In the genomic region with DNA sequence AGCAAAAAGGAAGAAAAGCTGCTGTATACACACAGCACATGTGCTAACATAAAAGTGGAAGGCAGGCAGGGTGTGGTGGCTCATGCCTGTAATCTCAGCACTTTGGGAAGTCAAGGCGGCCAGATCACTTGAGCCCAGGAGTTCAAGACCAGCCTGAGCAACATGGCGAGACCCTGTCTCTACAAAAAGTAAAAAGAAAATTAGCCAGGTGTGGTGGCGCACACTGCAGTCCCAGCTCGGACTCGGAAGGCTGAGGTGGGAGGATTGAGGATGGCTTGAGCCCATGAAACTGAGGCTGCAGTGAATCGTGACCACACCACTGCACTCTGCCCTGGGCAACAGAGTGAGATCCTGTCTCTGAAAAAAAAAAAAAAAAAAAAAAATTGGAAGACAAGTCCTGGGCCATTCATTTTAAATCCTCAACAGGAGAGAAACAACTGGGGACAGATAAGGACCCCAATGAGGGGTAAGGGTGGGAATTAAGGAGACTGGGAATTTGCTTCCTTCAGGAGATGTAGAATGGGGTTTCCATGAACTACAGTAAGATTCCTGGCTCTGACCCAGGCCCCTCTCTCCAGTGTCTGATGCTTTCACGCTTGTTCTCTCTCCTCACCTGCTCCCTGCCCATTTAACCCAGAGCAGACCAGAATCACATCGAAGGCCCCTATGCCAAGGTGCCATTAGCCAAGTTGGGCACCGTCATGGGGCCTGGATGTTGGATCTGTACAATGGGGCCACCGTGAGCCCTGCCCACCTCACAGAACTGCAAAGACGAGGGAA, we compare ENCODE assay signal across 19 cellular contexts. TPM values are rescaled to one million over a fixed set of nuclear protein-coding genes. Genes with fewer than 3 reads are reported as not detected.
DNase-seq lines count a peak whose midpoint lies in the region; ATAC-seq and TF ChIP-seq lines count a peak whose summit lies in the region.
"Had no signal": no experiment of that assay in that cellular context is flagged by ENCODE, and none has a peak within 500 bp of the region (broad histone marks: within the 10 kb centered on the region; RNA-seq: fewer than 3 reads in every experiment).

No MANE protein-coding gene starts in this region.

- TF ChIP-seq POLR2A in prostate gland (IDR thresholded peaks at IDR 0.05): no peak

- no peak for TF ChIP-seq CTCF in chondrocyte (IDR thresholded peaks at IDR 0.05)
- no peak for TF ChIP-seq CTCF in lower lobe of right lung (IDR thresholded peaks at IDR 0.05)
- TF ChIP-seq CTCF in prostate gland (IDR thresholded peaks at IDR 0.05): no peak
- TF ChIP-seq CTCF in tibial artery (IDR thresholded peaks at IDR 0.05): no peak

- H3K4me1 ChIP-seq in lower lobe of right lung (peaks cover 32% of the 10 kb centered on the region), prostate gland (replicated peaks) (no peaks in the 10 kb centered on the region), tibial artery (peaks cover 0 to 84% (median 49%) of the 10 kb centered on the region in 4 donors)
- H3K4me1 ChIP-seq: HAP-1 had no signal

- H3K4me1 Mint-ChIP-seq in chondrocyte (ENCODE audit: low read depth): peaks cover 14% of the 10 kb centered on the region
- H3K4me1 Mint-ChIP-seq: CD4-positive, CD25-positive, alpha-beta regulatory T cell; memory B cell; naive thymus-derived CD8-positive, alpha-beta T cell had no signal

- H3K9me3 Mint-ChIP-seq in chondrocyte (ENCODE audit: low read depth): no peaks in the 10 kb centered on the region
- H3K9me3 Mint-ChIP-seq: activated T-cell treated with anti-CD3 and anti-CD28 coated beads, Interleukin-2, amount 50 U/mL, for 24 hours; dendritic cell treated with granulocyte-macrophage colony-stimulating factor and Interleukin-4, amounts not matched to agents 40 ng/mL and 50 ng/mL, for 4 days had no signal

- H3K27me3 ChIP-seq in lower lobe of right lung (ENCODE audit: low read depth) (no peaks in the 10 kb centered on the region), prostate gland (replicated peaks; ENCODE audit: insufficient read depth) (no peaks in the 10 kb centered on the region), tibial artery (no peaks in the 10 kb centered on the region)

- H3K36me3 ChIP-seq in lower lobe of right lung (no peaks in the 10 kb centered on the region), prostate gland (no peaks in the 10 kb centered on the region), tibial artery (no peaks in the 10 kb centered on the region)
- H3K36me3 ChIP-seq: HAP-1 had no signal

- no peaks in the 10 kb centered on the region for H3K9me3 ChIP-seq in lower lobe of right lung
- H3K9me3 ChIP-seq in prostate gland: no peaks in the 10 kb centered on the region
- H3K9me3 ChIP-seq in tibial artery: no peaks in the 10 kb centered on the region
- H3K9me3 ChIP-seq: HAP-1 had no signal

- H3K27me3 Mint-ChIP-seq in chondrocyte (ENCODE audit: low read depth): no peaks in the 10 kb centered on the region
- H3K27me3 Mint-ChIP-seq: dendritic cell treated with granulocyte-macrophage colony-stimulating factor and Interleukin-4, amounts not matched to agents 40 ng/mL and 50 ng/mL, for 4 days had no signal

- DNase-seq in chondrocyte (ENCODE audit: low spot score) (no peak), lower lobe of right lung (no peak), prostate gland (ENCODE audit: low spot score) (no peak), tibial artery (peak; percentile 23 to 52), putamen (ENCODE audit: low spot score) (no peak), amniotic stem cell (lab: John Stamatoyannopoulos, UW) (no peak)
- DNase-seq in NK-92 treated with Interleukin-12 subunit alpha and Interleukin-12 subunit beta, amount 100 ng/mL, for 24 hours (lab: John Stamatoyannopoulos, UW): no peak
- DNase-seq: activated CD8-positive, alpha-beta memory T cell treated with anti-CD3 and anti-CD28 coated beads for 24 hours; activated T-cell treated with anti-CD3 and anti-CD28 coated beads, Interleukin-2, amount 50 U/mL, for 24 hours; CD4-positive, CD25-positive, alpha-beta regulatory T cell; Karpas-422; naive thymus-derived CD8-positive, alpha-beta T cell; small intestine; stimulated activated CD4-positive, alpha-beta T cell treated with anti-CD3 and anti-CD28 coated beads, Interleukin-2, amount 100 ng/mL, for 24 hours had no signal

- peak overlapping the region; percentile 59 for H3K27ac Mint-ChIP-seq in chondrocyte (ENCODE audit: unreplicated experiment)
- H3K27ac Mint-ChIP-seq: activated T-cell treated with anti-CD3 and anti-CD28 coated beads, Interleukin-2, amount 50 U/mL, for 24 hours; CD4-positive, CD25-positive, alpha-beta regulatory T cell; dendritic cell treated with granulocyte-macrophage colony-stimulating factor and Interleukin-4, amounts not matched to agents 40 ng/mL and 50 ng/mL, for 4 days; memory B cell; naive thymus-derived CD8-positive, alpha-beta T cell had no signal

- H3K36me3 Mint-ChIP-seq in chondrocyte (ENCODE audit: low read depth): peaks cover 12% of the 10 kb centered on the region
- H3K36me3 Mint-ChIP-seq: CD4-positive, CD25-positive, alpha-beta regulatory T cell; memory B cell; naive thymus-derived CD8-positive, alpha-beta T cell had no signal

- no peak overlapping the region for H3K4me3 Mint-ChIP-seq in chondrocyte (ENCODE audit: unreplicated experiment)
- H3K4me3 Mint-ChIP-seq: activated T-cell treated with anti-CD3 and anti-CD28 coated beads, Interleukin-2, amount 50 U/mL, for 24 hours; CD4-positive, CD25-positive, alpha-beta regulatory T cell; dendritic cell treated with granulocyte-macrophage colony-stimulating factor and Interleukin-4, amounts not matched to agents 40 ng/mL and 50 ng/mL, for 4 days; memory B cell; naive thymus-derived CD8-positive, alpha-beta T cell had no signal

- H3K27ac ChIP-seq in lower lobe of right lung (peak overlapping the region; percentile 20), prostate gland (peak overlapping the region; percentile 16 to 42), tibial artery (peak overlapping the region; percentile 46 to 90)

- no peak for ATAC-seq in lower lobe of right lung
- no peak for ATAC-seq in GM19463 (IDR thresholded peaks at IDR 0.05; ENCODE audit: unreplicated experiment)
- ATAC-seq: naive thymus-derived CD8-positive, alpha-beta T cell; Panc1 had no signal

- WGBS in prostate gland: 70% methylated on average over 11 of the region's 11 CpGs

- intact Hi-C loops in lower lobe of right lung (cut with DNase I): no loop called here
- intact Hi-C loops in prostate gland (cut with DNase I): no loop called here
- intact Hi-C loops in tibial artery (cut with DNase I; ENCODE audit: low total_unique reads): no loop called here

- H3K4me3 ChIP-seq in lower lobe of right lung (no peak overlapping the region), prostate gland (no peak overlapping the region), tibial artery (no peak overlapping the region)
- H3K4me3 ChIP-seq: HAP-1 had no signal

RNA-seq across cellular contexts. Expression of a gene that starts 29.6 kb away (rescaled TPM):
- total RNA-seq in chondrocyte (227 to 272 TPM (median 249 TPM) in 3 replicates), lower lobe of right lung (505 TPM), prostate gland (100 to 1,000 TPM; 238 to 659 TPM)

Comparison
In these comparisons a context has a peak if more than half of its experiments do, and no peak if none do; other contexts are left out.
1. DNase-seq: peak in tibial artery (2 of 2); none in chondrocyte (single experiment), lower lobe of right lung (single experiment), prostate gland (single experiment), putamen (single experiment), NK-92 treated with Interleukin-12 subunit alpha and Interleukin-12 subunit beta, amount 100 ng/mL, for 24 hours (single experiment) and amniotic stem cell (single experiment).
2. Peak in every context shown above with its lines, with median percentiles within 50 percentile points of each other: H3K27ac ChIP-seq.